ENCODE assay signal across 1 cellular context in the genomic region with DNA sequence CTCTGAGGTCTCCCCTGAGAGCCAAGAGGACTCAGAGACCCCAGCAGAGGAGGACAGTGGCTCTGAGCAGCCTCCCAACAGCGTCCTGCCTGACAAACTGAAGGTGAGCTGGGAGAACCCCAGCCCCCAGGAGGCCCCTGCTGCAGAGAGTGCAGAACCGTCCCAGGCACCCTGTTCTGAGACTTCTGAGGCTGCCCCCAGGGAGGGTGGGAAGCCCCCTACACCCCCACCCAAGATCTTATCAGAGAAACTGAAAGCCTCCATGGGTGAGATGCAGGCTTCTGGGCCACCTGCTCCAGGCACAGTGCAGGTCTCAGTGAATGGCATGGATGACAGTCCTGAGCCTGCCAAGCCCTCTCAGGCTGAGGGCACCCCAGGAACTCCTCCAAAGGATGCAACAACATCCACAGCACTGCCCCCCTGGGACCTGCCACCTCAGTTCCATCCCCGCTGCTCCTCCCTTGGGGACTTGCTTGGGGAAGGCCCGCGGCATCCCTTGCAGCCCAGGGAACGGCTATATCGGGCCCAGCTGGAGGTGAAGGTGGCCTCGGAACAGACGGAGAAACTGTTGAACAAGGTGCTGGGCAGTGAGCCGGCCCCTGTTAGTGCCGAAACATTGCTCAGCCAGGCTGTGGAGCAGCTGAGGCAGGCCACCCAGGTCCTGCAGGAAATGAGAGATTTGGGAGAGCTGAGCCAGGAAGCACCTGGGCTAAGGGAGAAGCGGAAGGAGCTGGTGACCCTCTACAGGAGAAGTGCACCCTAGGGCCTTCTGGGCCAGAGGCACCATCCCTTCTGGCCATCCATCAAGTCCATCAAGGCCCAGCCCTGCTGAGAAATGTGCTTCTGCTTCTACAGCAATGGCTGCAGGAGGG.
TF ChIP-seq lines count a peak whose summit lies in the region.

No MANE protein-coding gene starts in this region.

TF ChIP-seq in IMR-90, 13 proteins besides CTCF, POLR2A, EP300 and RAD21:
- TF ChIP-seq CHD1 (IDR thresholded peaks at IDR 0.05; ENCODE audit: low read depth, low read length) = no peak
